ENCODE assay signal across 9 cellular contexts in the genomic region with DNA sequence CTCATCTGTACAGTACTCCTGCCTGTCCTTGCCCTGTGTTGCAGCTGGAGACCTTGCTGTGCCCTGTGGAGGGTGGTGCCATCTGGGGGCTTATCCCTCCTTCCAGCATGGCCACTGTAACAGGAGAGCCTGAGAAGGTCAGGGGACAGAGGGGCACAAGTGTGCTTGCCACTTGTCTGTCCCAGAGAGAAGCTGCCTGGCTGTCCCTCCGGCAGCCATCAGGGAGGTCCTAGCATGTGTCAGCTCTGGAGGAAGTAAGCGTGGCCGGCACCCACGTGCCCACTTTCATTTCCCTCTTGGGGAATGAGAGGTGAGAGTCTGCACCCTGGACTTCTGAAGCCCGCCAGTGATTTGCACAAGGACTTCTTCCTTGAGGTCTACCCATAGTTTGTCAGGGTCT.
DNase-seq lines count a peak whose midpoint lies in the region; ATAC-seq and TF ChIP-seq lines count a peak whose summit lies in the region.
"Had no signal": no experiment of that assay in that cellular context is flagged by ENCODE, and none has a peak within 500 bp of the region (broad histone marks: within the 10 kb centered on the region; RNA-seq: fewer than 3 reads in every experiment).

No MANE protein-coding gene starts in this region.

- H3K27ac ChIP-seq in caudate nucleus (ENCODE audit: low read depth, low read length), result peak overlapping the region; percentile 59
- H3K27ac ChIP-seq: WERI-Rb-1 had no signal

- no peaks in the 10 kb centered on the region for H3K27me3 Mint-ChIP-seq in activated CD4-positive, alpha-beta T cell treated with anti-CD3 and anti-CD28 coated beads for 36 hours

- CTCF ChIA-PET in activated CD4-positive, alpha-beta T cell treated with anti-CD3 and anti-CD28 coated beads for 36 hours (lab: Charles Lee), result interaction anchor here (0.6 to 1.2 kb wide), 3 partner anchors 47 to 321 kb away, joined by 3 to 4 read pairs (median 3); no protein-coding TSS in a partner anchor

- intact Hi-C loops in activated CD4-positive, alpha-beta T cell treated with anti-CD3 and anti-CD28 coated beads for 36 hours (cut with DNase I, micrococcal nuclease), result no loop called here

- H3K4me3 Mint-ChIP-seq in activated CD4-positive, alpha-beta T cell treated with anti-CD3 and anti-CD28 coated beads for 36 hours, result peak overlapping the region; percentile 28

- POLR2A ChIA-PET in activated CD4-positive, alpha-beta T cell treated with anti-CD3 and anti-CD28 coated beads for 36 hours (lab: Charles Lee), result no interaction called here

- no peak for DNase-seq in activated CD4-positive, alpha-beta T cell treated with anti-CD3 and anti-CD28 coated beads for 36 hours
- no peak for DNase-seq in activated CD4-positive, alpha-beta T cell treated with anti-CD3 and anti-CD28 coated beads, Interleukin-2, amount 50 U/mL, for 1 hour
- peak in 13 of 61 donors; percentile 17 to 36 (median 28) for DNase-seq in caudate nucleus (lab: John Stamatoyannopoulos, UW)
- peak; percentile 34 for DNase-seq in stimulated activated naive CD8-positive, alpha-beta T cell treated with anti-CD3 and anti-CD28 coated beads, Interleukin-15, Interleukin-2, amounts not matched to agents 100 U/mL and 50 U/mL, for 24 hours
- no peak for DNase-seq in erythroblast (lab: John Stamatoyannopoulos, UW)
- DNase-seq in NCI-H446 (lab: John Stamatoyannopoulos, UW), result no peak
- no peak for DNase-seq in NCI-H2107 treated with DMSO at 0.1 percent for 48 hours (lab: John Stamatoyannopoulos, UW; ENCODE audit: unreplicated experiment)
- DNase-seq: WERI-Rb-1 had no signal

- H3K36me3 Mint-ChIP-seq in activated CD4-positive, alpha-beta T cell treated with anti-CD3 and anti-CD28 coated beads for 36 hours (ENCODE audit: low read depth), result peaks cover 6% of the 10 kb centered on the region

- no peaks in the 10 kb centered on the region for H3K9me3 Mint-ChIP-seq in activated CD4-positive, alpha-beta T cell treated with anti-CD3 and anti-CD28 coated beads for 36 hours (ENCODE audit: low read depth)

- no peak for TF ChIP-seq POLR2A in erythroblast (IDR thresholded peaks at IDR 0.05; ENCODE audit: low read length)

- H3K27ac Mint-ChIP-seq in activated CD4-positive, alpha-beta T cell treated with anti-CD3 and anti-CD28 coated beads for 36 hours, result peak overlapping the region; percentile 80

- H3K4me1 Mint-ChIP-seq in activated CD4-positive, alpha-beta T cell treated with anti-CD3 and anti-CD28 coated beads for 36 hours, result peaks cover 61% of the 10 kb centered on the region

- no peak for ATAC-seq in activated CD4-positive, alpha-beta T cell treated with anti-CD3 and anti-CD28 coated beads for 36 hours
- peak; percentile 22 for ATAC-seq in HG03432 (IDR thresholded peaks at IDR 0.05; ENCODE audit: unreplicated experiment)
- ATAC-seq in stimulated activated naive CD8-positive, alpha-beta T cell treated with anti-CD3 and anti-CD28 coated beads, Interleukin-15, Interleukin-2, amounts not matched to agents 100 U/mL and 50 U/mL, for 24 hours, result no peak
